Comparison of ENCODE assay signal across 8 cellular contexts in genomic region chr9:134326754-134327526, GRCh38. TPM values are rescaled to one million over a fixed set of nuclear protein-coding genes. Genes with fewer than 3 reads are reported as not detected.
A peak's percentile ranks its signal among the peaks of the same experiment; 100 is the strongest.
DNase-seq lines count a peak whose midpoint lies in the region; TF ChIP-seq lines count a peak whose summit lies in the region.

No MANE protein-coding gene starts in this region.

- peak overlapping the region; percentile 76 for H3K4me2 ChIP-seq in MM.1S (ENCODE audit: low read depth, low read length)

- H3K9ac ChIP-seq in MM.1S (ENCODE audit: low read length) = peak overlapping the region; percentile 56; the same call in 1 of the 2 replicates

- peak overlapping the region; percentile 55 for H3K4me3 ChIP-seq in MM.1S (ENCODE audit: low read length)
- peak overlapping the region; percentile 57 to 95 (median 76) for H3K4me3 ChIP-seq in dorsolateral prefrontal cortex
- peak overlapping the region; percentile 71 for H3K4me3 ChIP-seq in mesodermal cell (ENCODE audit: extremely low read depth, insufficient read depth, low read length, poor library complexity, severe bottlenecking)

- H2AFZ ChIP-seq in MM.1S (ENCODE audit: low read length) = no peak overlapping the region

- H4K20me1 ChIP-seq in MM.1S (ENCODE audit: insufficient read depth, low read length) = no peaks in the 10 kb centered on the region

- H3F3A ChIP-seq in MM.1S (ENCODE audit: insufficient read depth, low read length) = peaks cover 10% of the 10 kb centered on the region

- no peak for TF ChIP-seq CTCF in MM.1S (IDR thresholded peaks at IDR 0.05; ENCODE audit: low read length)
- no peak for TF ChIP-seq CTCF in dorsolateral prefrontal cortex (IDR thresholded peaks at IDR 0.05 in 54 of 56, conservative IDR thresholded peaks at IDR 0.05 in 2 of 56; ENCODE audit: low read depth in 1 of 56, partially characterized antibody in 56 of 56)

- DNase-seq in EH (ENCODE audit: low read depth) = peak; percentile 54
- peak; percentile 23 for DNase-seq in MM.1S
- no peak for DNase-seq in dorsolateral prefrontal cortex
- no peak for DNase-seq in SHP77 (lab: John Stamatoyannopoulos, UW)
- DNase-seq in activated CD8-positive, alpha-beta memory T cell treated with anti-CD3 and anti-CD28 coated beads, Interleukin-2, amount 50 U/mL, for 4 hours = no peak
- no peak for DNase-seq in stimulated activated naive CD4-positive, alpha-beta T cell treated with Interleukin-2 at 50 U/mL for 16 hours (lab: John Stamatoyannopoulos, UW)
- no peak for DNase-seq in NCI-H2171 (lab: John Stamatoyannopoulos, UW)

- H3K9me2 ChIP-seq in MM.1S (replicated peaks; ENCODE audit: insufficient read depth, low read length) = no peaks in the 10 kb centered on the region

- H3K9me3 ChIP-seq in MM.1S (replicated peaks; ENCODE audit: insufficient read depth, low read length) = no peaks in the 10 kb centered on the region
- no peaks in the 10 kb centered on the region for H3K9me3 ChIP-seq in mesodermal cell (ENCODE audit: control insufficient read depth, low read length)

- 0 to 2% methylated on average over 47 to 55 of the region's 72 CpGs for WGBS in mesodermal cell (ENCODE audit: insufficient coverage in 2 of 2), 2 experiments

- peaks cover 51% of the 10 kb centered on the region for H3K79me2 ChIP-seq in MM.1S (ENCODE audit: low read length)

- H3K36me3 ChIP-seq in MM.1S (replicated peaks; ENCODE audit: insufficient read depth, low read length) (no peaks in the 10 kb centered on the region), mesodermal cell (ENCODE audit: control insufficient read depth, insufficient read depth, low read length) (no peaks in the 10 kb centered on the region)

- H3K4me1 ChIP-seq in MM.1S (ENCODE audit: low read length) = no peaks in the 10 kb centered on the region
- H3K4me1 ChIP-seq in mesodermal cell (ENCODE audit: control insufficient read depth, insufficient read depth, low read length, poor library complexity, severe bottlenecking) = peaks cover 41% of the 10 kb centered on the region

- intact Hi-C loops in dorsolateral prefrontal cortex (cut with DNase I) = loop anchor here (2.0 to 5.0 kb wide), 3 partner anchors 35 to 260 kb away; partner anchors contain the start of gene BRD3 (in 1 of the 2)

- H3K27ac ChIP-seq in MM.1S (ENCODE audit: low read length) = no peak overlapping the region
- H3K27ac ChIP-seq in dorsolateral prefrontal cortex = peak overlapping the region in 53 of 59 donors; percentile 7 to 88 (median 75)
- H3K27ac ChIP-seq in mesodermal cell (ENCODE audit: low read depth, low read length, severe bottlenecking) = peak overlapping the region; percentile 45

- H3K27me3 ChIP-seq in MM.1S (replicated peaks; ENCODE audit: insufficient read depth, low read length) (peaks cover 26% of the 10 kb centered on the region), dorsolateral prefrontal cortex (no peaks in the 10 kb centered on the region)

RNA-seq across cellular contexts. Expression of gene RXRA, which starts 0.7 kb away (rescaled TPM):
- total RNA-seq in dorsolateral prefrontal cortex = 100 to 1,000 TPM in 4 of 120 experiments, 10 to 100 TPM in 116; 32.1 to 133 (median 55.1) TPM
- polyA plus RNA-seq in mesodermal cell (2013, experiment 1 of 2) = 33.6 TPM
- polyA plus RNA-seq in mesodermal cell (2013, experiment 2 of 2) = 30.1 TPM

Comparison
In these comparisons a context has a peak if more than half of its experiments do, and no peak if none do; other contexts are left out.
1. DNase-seq: peak in EH (single experiment) and MM.1S (single experiment); none in dorsolateral prefrontal cortex (0 of 10), SHP77 (0 of 2), activated CD8-positive, alpha-beta memory T cell treated with anti-CD3 and anti-CD28 coated beads, Interleukin-2, amount 50 U/mL, for 4 hours (single experiment), stimulated activated naive CD4-positive, alpha-beta T cell treated with Interleukin-2 at 50 U/mL for 16 hours (single experiment) and NCI-H2171 (single experiment).
2. Peak in every context shown above with its lines, with median percentiles within 50 percentile points of each other: H3K4me3 ChIP-seq.